Comparison of ENCODE assay signal across 10 cellular contexts in the genomic region with DNA sequence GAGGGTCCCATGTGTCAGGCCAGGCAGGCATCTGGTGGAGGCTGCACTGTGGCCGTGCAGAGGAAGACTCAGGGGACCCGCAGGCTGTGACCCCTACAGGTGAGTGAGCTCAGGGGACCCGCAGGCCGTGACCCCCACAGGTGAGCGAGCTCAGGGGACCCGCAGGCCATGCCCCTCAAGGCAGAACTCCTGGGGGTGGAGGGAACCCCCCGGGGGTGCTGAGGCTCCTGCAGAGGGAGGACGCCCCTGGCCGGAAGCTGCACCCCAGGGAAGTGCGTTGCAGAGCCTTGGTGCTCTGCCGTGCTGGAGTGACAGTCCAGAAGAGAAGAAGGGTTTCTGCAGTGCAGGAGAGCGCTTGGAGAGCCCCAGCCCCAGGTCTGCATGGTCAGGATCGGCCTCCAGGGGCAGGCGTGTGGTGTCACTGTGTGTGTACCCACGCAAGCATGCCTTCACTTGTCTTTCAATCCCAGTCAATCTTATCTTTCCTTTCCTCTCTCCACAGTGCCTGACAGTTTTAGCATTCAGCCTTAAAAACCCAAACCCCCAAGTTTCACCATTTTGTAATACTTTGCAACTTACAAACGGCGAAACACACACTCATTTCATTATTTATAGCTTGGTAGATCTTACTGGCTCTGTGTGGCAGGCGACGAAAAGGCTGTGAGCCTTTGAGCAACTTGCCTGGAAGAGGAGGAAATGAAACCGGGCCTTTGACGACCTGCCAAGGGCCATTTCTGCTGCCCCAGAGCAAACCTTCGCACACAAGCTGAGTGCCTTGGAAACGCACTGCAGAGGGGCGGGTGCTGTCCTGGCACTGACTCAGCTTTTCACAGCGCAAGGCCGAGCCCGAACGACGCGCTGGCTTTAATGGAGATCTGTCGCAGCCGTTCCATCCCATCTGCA.
DNase-seq lines count a peak whose midpoint lies in the region; ATAC-seq and TF ChIP-seq lines count a peak whose summit lies in the region.
"Had no signal": no experiment of that assay in that cellular context is flagged by ENCODE, and none has a peak within 500 bp of the region (broad histone marks: within the 10 kb centered on the region; RNA-seq: fewer than 3 reads in every experiment).

No MANE protein-coding gene starts in this region.

- H3K4me1 Mint-ChIP-seq in stimulated activated naive CD8-positive, alpha-beta T cell treated with anti-CD3 and anti-CD28 coated beads, Interleukin-15, amount 100 ng/mL, for 72 hours = no peaks in the 10 kb centered on the region
- H3K4me1 Mint-ChIP-seq in activated naive CD4-positive, alpha-beta T cell treated with anti-CD3 and anti-CD28 coated beads for 36 hours (ENCODE audit: low read depth) = no peaks in the 10 kb centered on the region

- H3K36me3 ChIP-seq in adrenal gland (replicated peaks in 1 of 2) (no peaks in the 10 kb centered on the region), tibial artery (no peaks in the 10 kb centered on the region)

- DNase-seq in stimulated activated naive CD8-positive, alpha-beta T cell treated with anti-CD3 and anti-CD28 coated beads, Interleukin-15, amount 100 ng/mL, for 72 hours = no peak
- no peak for DNase-seq in stimulated activated naive CD8-positive, alpha-beta T cell treated with anti-CD3 and anti-CD28 coated beads, Interleukin-15, Interleukin-2, amounts not matched to agents 100 U/mL and 50 U/mL, for 24 hours
- DNase-seq in adrenal gland = peak; percentile 44 to 81 (median 68)
- peak; percentile 49 for DNase-seq in inferior parietal cortex (ENCODE audit: extremely low spot score)
- DNase-seq in tibial artery = peak; percentile 72 to 84
- DNase-seq in stimulated activated CD4-positive, alpha-beta T cell treated with anti-CD3 and anti-CD28 coated beads, Interleukin-4, amount 100 ng/mL, for 4 hours = no peak
- DNase-seq in activated naive CD4-positive, alpha-beta T cell treated with anti-CD3 and anti-CD28 coated beads for 36 hours = no peak

- no peaks in the 10 kb centered on the region for H3K9me3 Mint-ChIP-seq in stimulated activated naive CD8-positive, alpha-beta T cell treated with anti-CD3 and anti-CD28 coated beads, Interleukin-15, amount 100 ng/mL, for 72 hours
- H3K9me3 Mint-ChIP-seq in activated naive CD4-positive, alpha-beta T cell treated with anti-CD3 and anti-CD28 coated beads for 36 hours = no peaks in the 10 kb centered on the region
- H3K9me3 Mint-ChIP-seq: nephron; T-helper 1 cell treated with Interleukin-12 subunit alpha and Interleukin-12 subunit beta and Interleukin-4 antibody, amounts not matched to agents 30 μg/mL and 1 μg/mL, for 36 hours had no signal

- ATAC-seq in stimulated activated naive CD8-positive, alpha-beta T cell treated with anti-CD3 and anti-CD28 coated beads, Interleukin-15, amount 100 ng/mL, for 72 hours = peak; percentile 35
- ATAC-seq in stimulated activated naive CD8-positive, alpha-beta T cell treated with anti-CD3 and anti-CD28 coated beads, Interleukin-15, Interleukin-2, amounts not matched to agents 100 U/mL and 50 U/mL, for 24 hours = no peak
- no peak for ATAC-seq in GM19467 (IDR thresholded peaks at IDR 0.05; ENCODE audit: unreplicated experiment)

- H3K9me3 ChIP-seq in adrenal gland (replicated peaks in 1 of 3) (no peaks in the 10 kb centered on the region), tibial artery (no peaks in the 10 kb centered on the region)

- H3K4me3 Mint-ChIP-seq in stimulated activated naive CD8-positive, alpha-beta T cell treated with anti-CD3 and anti-CD28 coated beads, Interleukin-15, amount 100 ng/mL, for 72 hours = no peak overlapping the region
- H3K4me3 Mint-ChIP-seq in activated naive CD4-positive, alpha-beta T cell treated with anti-CD3 and anti-CD28 coated beads for 36 hours = no peak overlapping the region
- H3K4me3 Mint-ChIP-seq: nephron; T-helper 1 cell treated with Interleukin-12 subunit alpha and Interleukin-12 subunit beta and Interleukin-4 antibody, amounts not matched to agents 30 μg/mL and 1 μg/mL, for 36 hours had no signal

- TF ChIP-seq CTCF in adrenal gland (IDR thresholded peaks at IDR 0.05) = peak in 1 of 6 experiments; percentile 13
- TF ChIP-seq CTCF in tibial artery (IDR thresholded peaks at IDR 0.05) = peak; percentile 12 to 20

- peak overlapping the region in 1 of 5 donors; percentile 45 for H3K27ac ChIP-seq in adrenal gland
- peak overlapping the region in 1 of 2 donors; percentile 21 for H3K27ac ChIP-seq in tibial artery

- intact Hi-C loops in adrenal gland (cut with DNase I) (loop anchor here (5.0 kb wide), 3 partner anchors 223 to 643 kb away; no protein-coding TSS in a partner anchor), tibial artery (cut with DNase I; ENCODE audit: low total_unique reads) (loop anchor here (5.0 kb wide), 3 partner anchors 218 to 443 kb away; no protein-coding TSS in a partner anchor)
- intact Hi-C loops in activated naive CD4-positive, alpha-beta T cell treated with anti-CD3 and anti-CD28 coated beads for 36 hours (cut with micrococcal nuclease) = loop anchor here (1.0 to 5.0 kb wide), 3 partner anchors 103 to 642 kb away; partner anchors contain the start of gene AGPAT4

- no peaks in the 10 kb centered on the region for H3K27me3 Mint-ChIP-seq in stimulated activated naive CD8-positive, alpha-beta T cell treated with anti-CD3 and anti-CD28 coated beads, Interleukin-15, amount 100 ng/mL, for 72 hours
- no peaks in the 10 kb centered on the region for H3K27me3 Mint-ChIP-seq in activated naive CD4-positive, alpha-beta T cell treated with anti-CD3 and anti-CD28 coated beads for 36 hours (ENCODE audit: low read depth)

- 59 to 62% (median 60%) methylated on average over 11 to 32 of the region's 32 CpGs for WGBS in adrenal gland, 4 donors

- no peak overlapping the region for H3K4me3 ChIP-seq in adrenal gland
- H3K4me3 ChIP-seq in tibial artery = peak overlapping the region; percentile 16 to 38

- H3K36me3 Mint-ChIP-seq in activated naive CD4-positive, alpha-beta T cell treated with anti-CD3 and anti-CD28 coated beads for 36 hours (ENCODE audit: low read depth) = no peaks in the 10 kb centered on the region

- H3K27me3 ChIP-seq in adrenal gland = no peaks in the 10 kb centered on the region
- H3K27me3 ChIP-seq in tibial artery = no peaks in the 10 kb centered on the region

- TF ChIP-seq POLR2A in adrenal gland (IDR thresholded peaks at IDR 0.05) = no peak

- H3K4me1 ChIP-seq in adrenal gland (replicated peaks in 1 of 2) (peaks cover 0 to 4% of the 10 kb centered on the region in 2 donors), tibial artery (peaks cover 0 to 16% (median 7%) of the 10 kb centered on the region in 4 donors)

- CTCF ChIA-PET in activated naive CD4-positive, alpha-beta T cell treated with anti-CD3 and anti-CD28 coated beads for 36 hours (lab: Charles Lee) = interaction anchor here (0.6 to 14.5 kb wide), 5 partner anchors 17 to 1076 kb away, joined by 3 to 241 read pairs (median 3); no protein-coding TSS in a partner anchor

- no peak overlapping the region for H3K27ac Mint-ChIP-seq in stimulated activated naive CD8-positive, alpha-beta T cell treated with anti-CD3 and anti-CD28 coated beads, Interleukin-15, amount 100 ng/mL, for 72 hours
- no peak overlapping the region for H3K27ac Mint-ChIP-seq in activated naive CD4-positive, alpha-beta T cell treated with anti-CD3 and anti-CD28 coated beads for 36 hours
- H3K27ac Mint-ChIP-seq: nephron; T-helper 1 cell treated with Interleukin-12 subunit alpha and Interleukin-12 subunit beta and Interleukin-4 antibody, amounts not matched to agents 30 μg/mL and 1 μg/mL, for 36 hours had no signal

Comparison
In these comparisons a context has a peak if more than half of its experiments do, and no peak if none do; other contexts are left out.
1. DNase-seq: peak in adrenal gland (7 of 7), inferior parietal cortex (single experiment) and tibial artery (2 of 2); none in stimulated activated naive CD8-positive, alpha-beta T cell treated with anti-CD3 and anti-CD28 coated beads, Interleukin-15, amount 100 ng/mL, for 72 hours (0 of 2), stimulated activated naive CD8-positive, alpha-beta T cell treated with anti-CD3 and anti-CD28 coated beads, Interleukin-15, Interleukin-2, amounts not matched to agents 100 U/mL and 50 U/mL, for 24 hours (single experiment), stimulated activated CD4-positive, alpha-beta T cell treated with anti-CD3 and anti-CD28 coated beads, Interleukin-4, amount 100 ng/mL, for 4 hours (0 of 2) and activated naive CD4-positive, alpha-beta T cell treated with anti-CD3 and anti-CD28 coated beads for 36 hours (single experiment).
2. H3K4me3 ChIP-seq: peak in tibial artery (2 of 2); none in adrenal gland (0 of 4).